In genomic region chr11:35614949-35615569, GRCh38 we compare ENCODE assay signal across 21 cellular contexts. TPM values are rescaled to one million over a fixed set of nuclear protein-coding genes. Genes with fewer than 3 reads are reported as not detected.
DNase-seq lines count a peak whose midpoint lies in the region; ATAC-seq and TF ChIP-seq lines count a peak whose summit lies in the region.
"Had no signal": no experiment of that assay in that cellular context is flagged by ENCODE, and none has a peak within 500 bp of the region (broad histone marks: within the 10 kb centered on the region; RNA-seq: fewer than 3 reads in every experiment).

No MANE protein-coding gene starts in this region.

- H3K9me3 Mint-ChIP-seq in T-cell, result no peaks in the 10 kb centered on the region
- H3K9me3 Mint-ChIP-seq: activated naive CD4-positive, alpha-beta T cell treated with anti-CD3 and anti-CD28 coated beads, Interleukin-2, amount 50 U/mL, for 24 hours; activated T-cell treated with anti-CD3 and anti-CD28 coated beads, Interleukin-2, amount 50 U/mL, for 24 hours; IgD-negative memory B cell; neural crest cell; T-helper 1 cell treated with Interleukin-12 subunit alpha and Interleukin-12 subunit beta and Interleukin-4 antibody, amounts not matched to agents 30 μg/mL and 1 μg/mL, for 36 hours had no signal

- peaks cover 32 to 58% of the 10 kb centered on the region in 2 donors for H3K27me3 Mint-ChIP-seq in T-cell

- no peak for TF ChIP-seq CTCF in fibroblast of the aortic adventitia (IDR thresholded peaks at IDR 0.05; ENCODE audit: insufficient read depth, low read length)

- H3K4me1 Mint-ChIP-seq in T-cell, result peaks cover 10 to 13% (median 10%) of the 10 kb centered on the region in 3 donors

- POLR2A ChIA-PET in T-cell (lab: Charles Lee), result no interaction called here

- DNase-seq in DMS 273 (lab: John Stamatoyannopoulos, UW; ENCODE audit: unreplicated experiment) (peak; percentile 1), DMS 273 treated with DMSO at 0.1 percent for 48 hours (lab: John Stamatoyannopoulos, UW) (no peak), NCI-H146 treated with DMSO at 0.1 percent for 48 hours (lab: John Stamatoyannopoulos, UW; ENCODE audit: unreplicated experiment) (peak; percentile 25), fibroblast of the aortic adventitia (ENCODE audit: low read depth) (peak; percentile 53), renal cortical epithelial cell (ENCODE audit: low read depth) (peak; percentile 59), kidney glomerular epithelial cell (lab: John Stamatoyannopoulos, UW) (no peak), T-cell (no peak), SIG-M5 treated with dmso at 0.1 percent for 504 hours (lab: John Stamatoyannopoulos, UW; ENCODE audit: unreplicated experiment) (no peak)
- DNase-seq: activated CD8-positive, alpha-beta T cell treated with anti-CD3 and anti-CD28 coated beads, Interleukin-2, amount 10 ng/mL, durations not matched to agents 7 days and 5 days; activated T-cell treated with anti-CD3 and anti-CD28 coated beads, Interleukin-2, amount 50 U/mL, for 24 hours; GF-D8; HCEC 1CT; NCI-H187 treated with DMSO at 0.1 percent for 48 hours; NCI-H446 treated with DMSO at 0.1 percent for 48 hours; SHP77 treated with DMSO at 0.1 percent for 48 hours; stimulated activated CD4-positive, alpha-beta T cell treated with anti-CD3 and anti-CD28 coated beads, Interleukin-4, amount 100 ng/mL, for 24 hours had no signal

- CTCF ChIA-PET in T-cell (lab: Charles Lee), result interaction anchor here (0.6 to 1.4 kb wide), 9 partner anchors 10 to 878 kb away, joined by 3 to 8 read pairs (median 4); no protein-coding TSS in a partner anchor

- no peak overlapping the region for H3K4me3 ChIP-seq in fibroblast of the aortic adventitia (ENCODE audit: low read depth, low read length)
- H3K4me3 ChIP-seq: ascending aorta had no signal

- H3K4me3 Mint-ChIP-seq in T-cell, result no peak overlapping the region
- H3K4me3 Mint-ChIP-seq: activated CD8-positive, alpha-beta T cell treated with anti-CD3 and anti-CD28 coated beads, Interleukin-2, amount 10 ng/mL, durations not matched to agents 7 days and 5 days; activated naive CD4-positive, alpha-beta T cell treated with anti-CD3 and anti-CD28 coated beads, Interleukin-2, amount 50 U/mL, for 24 hours; activated T-cell treated with anti-CD3 and anti-CD28 coated beads, Interleukin-2, amount 50 U/mL, for 24 hours; IgD-negative memory B cell; neural crest cell; T-helper 1 cell treated with Interleukin-12 subunit alpha and Interleukin-12 subunit beta and Interleukin-4 antibody, amounts not matched to agents 30 μg/mL and 1 μg/mL, for 36 hours had no signal

- no peak for ATAC-seq in T-cell (replicated peaks in 1 of 4)
- ATAC-seq: activated CD8-positive, alpha-beta T cell treated with anti-CD3 and anti-CD28 coated beads, Interleukin-2, amount 10 ng/mL, durations not matched to agents 7 days and 5 days had no signal

- no peak overlapping the region for H3K27ac Mint-ChIP-seq in T-cell
- H3K27ac Mint-ChIP-seq: activated CD8-positive, alpha-beta T cell treated with anti-CD3 and anti-CD28 coated beads, Interleukin-2, amount 10 ng/mL, durations not matched to agents 7 days and 5 days; activated naive CD4-positive, alpha-beta T cell treated with anti-CD3 and anti-CD28 coated beads, Interleukin-2, amount 50 U/mL, for 24 hours; activated T-cell treated with anti-CD3 and anti-CD28 coated beads, Interleukin-2, amount 50 U/mL, for 24 hours; IgD-negative memory B cell; T-helper 1 cell treated with Interleukin-12 subunit alpha and Interleukin-12 subunit beta and Interleukin-4 antibody, amounts not matched to agents 30 μg/mL and 1 μg/mL, for 36 hours had no signal

- no peaks in the 10 kb centered on the region for H3K36me3 Mint-ChIP-seq in T-cell
- H3K36me3 Mint-ChIP-seq: activated naive CD4-positive, alpha-beta T cell treated with anti-CD3 and anti-CD28 coated beads, Interleukin-2, amount 50 U/mL, for 24 hours; IgD-negative memory B cell had no signal

RNA-seq across cellular contexts. Expression of gene FJX1, which starts 3.2 kb away (rescaled TPM):
- total RNA-seq in fibroblast of the aortic adventitia (ENCODE audit: low replicate concordance) (8.3 and 78.2 TPM in 2 replicates), renal cortical epithelial cell (28.3 and 36.1 TPM in 2 replicates), T-cell (under 1 TPM in 1 of 5 donors, not detected in 4; 0.23 TPM)

RNA-seq across cellular contexts. Expression of gene TRIM44, which starts 47.5 kb away (rescaled TPM):
- 42.1 and 52.7 TPM in 2 replicates for total RNA-seq in fibroblast of the aortic adventitia (ENCODE audit: low replicate concordance)
- total RNA-seq in renal cortical epithelial cell, result 8.9 and 24.1 TPM in 2 replicates
- 10 to 100 TPM; 39.8 to 58.4 (median 51.7) TPM for total RNA-seq in T-cell

Comparison
In these comparisons a context has a peak if more than half of its experiments do, and no peak if none do; other contexts are left out.
1. DNase-seq: peak in DMS 273 (single experiment), NCI-H146 treated with DMSO at 0.1 percent for 48 hours (single experiment), fibroblast of the aortic adventitia (single experiment) and renal cortical epithelial cell (single experiment); none in DMS 273 treated with DMSO at 0.1 percent for 48 hours (single experiment), kidney glomerular epithelial cell (single experiment), T-cell (0 of 34) and SIG-M5 treated with dmso at 0.1 percent for 504 hours (single experiment).